8 cellular contexts compared by ENCODE assay signal in the genomic region with DNA sequence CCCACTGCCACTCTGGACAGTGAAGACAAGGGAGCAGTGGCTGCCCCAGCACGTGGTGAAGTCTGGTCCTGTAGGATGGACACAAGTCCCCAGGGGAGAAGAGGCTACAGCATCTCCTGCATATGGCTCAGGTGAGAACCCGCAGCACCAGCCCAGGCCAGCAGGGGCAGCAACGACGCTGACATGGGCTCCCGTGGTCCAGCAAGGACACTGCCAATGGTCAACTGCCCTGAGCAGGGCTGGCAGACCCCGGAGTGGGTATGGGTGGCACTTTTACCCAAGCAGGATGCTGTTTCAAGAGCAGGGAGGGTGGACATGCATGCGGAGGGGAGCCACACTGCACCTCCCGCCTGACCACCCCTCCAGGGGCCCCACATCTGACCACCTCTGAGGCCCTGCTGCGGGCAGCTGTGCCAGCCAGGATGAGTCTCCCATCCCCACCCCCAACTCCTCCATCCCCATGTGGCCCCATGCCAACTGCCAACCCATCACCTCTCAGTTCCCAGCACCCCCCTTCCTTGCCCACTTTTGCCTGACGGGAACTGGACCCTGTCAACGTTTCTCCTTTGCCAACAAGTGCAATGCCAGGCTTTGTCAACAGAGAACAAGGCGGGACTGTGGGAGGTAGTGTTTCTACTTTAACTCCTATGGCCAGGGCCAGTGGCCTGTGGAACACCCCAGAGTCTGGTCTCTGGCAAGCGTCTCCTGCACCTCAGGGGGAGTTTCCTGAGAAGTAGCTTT. TPM values are rescaled to one million over a fixed set of nuclear protein-coding genes. Genes with fewer than 3 reads are reported as not detected.
DNase-seq lines count a peak whose midpoint lies in the region; ATAC-seq and TF ChIP-seq lines count a peak whose summit lies in the region.

No MANE protein-coding gene starts in this region.

- TF ChIP-seq CTCF in Peyer's patch (IDR thresholded peaks at IDR 0.05) (peak in 3 of 6 experiments; percentile 41 to 51 (median 41)), nephron (IDR thresholded peaks at IDR 0.05; ENCODE audit: unreplicated experiment in 3 of 3) (peak in 2 of 3 experiments; percentile 47 to 56)

- no peaks in the 10 kb centered on the region for H3K36me3 ChIP-seq in Peyer's patch

- no peaks in the 10 kb centered on the region for H3K9me3 ChIP-seq in Peyer's patch

- H3K27ac ChIP-seq in Peyer's patch: no peak overlapping the region

- H3K4me1 Mint-ChIP-seq in nephron: peaks cover 24% of the 10 kb centered on the region

- peaks cover 3% of the 10 kb centered on the region for H3K27me3 Mint-ChIP-seq in nephron (ENCODE audit: low read depth)

- no peak for TF ChIP-seq POLR2A in Peyer's patch (IDR thresholded peaks at IDR 0.05)

- no peaks in the 10 kb centered on the region for H3K9me3 Mint-ChIP-seq in nephron

- H3K27ac Mint-ChIP-seq in nephron: no peak overlapping the region

- no peaks in the 10 kb centered on the region for H3K27me3 ChIP-seq in Peyer's patch

- peaks cover 0 to 13% (median 5%) of the 10 kb centered on the region in 4 donors for H3K4me1 ChIP-seq in Peyer's patch

- H3K4me3 ChIP-seq in Peyer's patch: no peak overlapping the region

- H3K36me3 Mint-ChIP-seq in nephron (ENCODE audit: low read depth): peaks cover 4% of the 10 kb centered on the region

- no peak for ATAC-seq in HG03378 (IDR thresholded peaks at IDR 0.05; ENCODE audit: unreplicated experiment)

- DNase-seq in activated CD4-positive, CD25-positive, alpha-beta regulatory T cell treated with anti-CD3 and anti-CD28 coated beads, Interleukin-2, amount 50 U/mL, for 72 hours: peak; percentile 47
- no peak for DNase-seq in activated CD4-positive, CD25-positive, alpha-beta regulatory T cell (lab: John Stamatoyannopoulos, UW)
- DNase-seq in Peyer's patch (peak in 2 of 3 donors; percentile 66), ecto neural progenitor cell (ENCODE audit: low spot score) (peak; percentile 73), SKM-1 (lab: John Stamatoyannopoulos, UW; ENCODE audit: unreplicated experiment) (no peak), NOMO-1 (lab: John Stamatoyannopoulos, UW; ENCODE audit: unreplicated experiment in 2 of 2) (no peak)

- no peak overlapping the region for H3K4me3 Mint-ChIP-seq in nephron

RNA-seq across cellular contexts. Expression of a gene that starts 8.6 kb away (rescaled TPM):
- total RNA-seq in Peyer's patch: 10 to 100 TPM in 3 of 4 donors, 1 to 10 TPM in 1; 4.9 to 21.5 (median 15.9) TPM

RNA-seq across cellular contexts. Expression of a gene that starts 8.8 kb away (rescaled TPM):
- 100 to 1,000 TPM in 3 of 4 donors, 10 to 100 TPM in 1; 42.9 to 141 (median 120) TPM for total RNA-seq in Peyer's patch

RNA-seq across cellular contexts. Expression of a gene that starts 29.6 kb away (rescaled TPM):
- 10 to 100 TPM; 16.9 to 29.6 (median 19.9) TPM for total RNA-seq in Peyer's patch

Comparison
In these comparisons a context has a peak if more than half of its experiments do, and no peak if none do; other contexts are left out.
1. DNase-seq: peak in activated CD4-positive, CD25-positive, alpha-beta regulatory T cell treated with anti-CD3 and anti-CD28 coated beads, Interleukin-2, amount 50 U/mL, for 72 hours (single experiment), Peyer's patch (2 of 3) and ecto neural progenitor cell (single experiment); none in activated CD4-positive, CD25-positive, alpha-beta regulatory T cell (0 of 4), SKM-1 (single experiment) and NOMO-1 (0 of 2).